In the genomic region with DNA sequence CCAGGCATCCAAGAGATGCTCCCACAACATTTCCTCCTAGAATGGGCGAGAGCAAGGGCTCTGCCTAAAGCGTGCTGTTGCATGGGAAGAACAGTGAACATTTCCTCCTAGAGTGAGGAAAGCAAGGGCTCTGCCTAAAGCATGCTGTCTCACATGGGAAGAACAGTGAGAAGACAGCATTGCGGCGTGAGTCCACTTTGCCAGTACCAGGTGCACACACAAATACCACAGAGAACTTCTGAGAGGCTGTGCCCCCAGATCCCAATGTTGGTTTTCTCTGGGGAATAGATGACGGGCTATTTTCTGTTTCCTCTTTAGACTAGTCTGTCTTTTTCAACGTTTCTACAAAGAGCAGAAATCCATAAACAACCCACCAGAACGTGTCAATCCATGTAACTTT, we compare ENCODE assay signal across 20 cellular contexts.
"Had no signal": no experiment of that assay in that cellular context is flagged by ENCODE, and none has a peak within 500 bp of the region (broad histone marks: within the 10 kb centered on the region; RNA-seq: fewer than 3 reads in every experiment).

No MANE protein-coding gene starts in this region.

- H3K4me2 ChIP-seq: neural progenitor cell, smooth muscle cell had no signal

- ATAC-seq: activated CD8-positive, alpha-beta T cell treated with anti-CD3 and anti-CD28 coated beads for 36 hours; activated T-cell treated with anti-CD3 and anti-CD28 coated beads, Interleukin-2, amount 50 U/mL, for 4 hours; body of pancreas; gastrocnemius medialis; heart right ventricle; left ventricle myocardium superior; right lobe of liver had no signal

- H3K79me2 ChIP-seq: parathyroid adenoma had no signal

- H3K27ac Mint-ChIP-seq: activated CD4-positive, alpha-beta T cell treated with anti-CD3 and anti-CD28 coated beads, Interleukin-2, amount 10 ng/mL, durations not matched to agents 24 days and 14 days; activated CD8-positive, alpha-beta T cell treated with anti-CD3 and anti-CD28 coated beads for 36 hours; activated naive CD4-positive, alpha-beta T cell treated with anti-CD3 and anti-CD28 coated beads for 36 hours; immature natural killer cell; T-helper 2 cell treated with Interferon-gamma antibody and Interleukin-4, amounts not matched to agents 5 μg/mL and 100 μg/mL, for 36 hours had no signal

- H3K27me3 ChIP-seq: body of pancreas, gastrocnemius medialis, heart right ventricle, neural progenitor cell, right lobe of liver had no signal

- H3K4me1 ChIP-seq: gastrocnemius medialis, parathyroid adenoma, right lobe of liver had no signal

- DNase-seq: activated CD4-positive, alpha-beta T cell treated with anti-CD3 and anti-CD28 coated beads, Interleukin-2, amount 10 ng/mL, durations not matched to agents 24 days and 14 days; activated CD4-positive, CD25-positive, alpha-beta regulatory T cell; activated CD8-positive, alpha-beta memory T cell treated with anti-CD3 and anti-CD28 coated beads, Interleukin-2, amount 50 U/mL, for 4 hours; activated CD8-positive, alpha-beta T cell treated with anti-CD3 and anti-CD28 coated beads for 36 hours; activated naive CD4-positive, alpha-beta T cell treated with anti-CD3 and anti-CD28 coated beads for 36 hours; activated T-cell treated with anti-CD3 and anti-CD28 coated beads, Interleukin-2, amount 50 U/mL, for 4 hours; body of pancreas; caudate nucleus; gastrocnemius medialis; heart right ventricle; immature natural killer cell; left ventricle myocardium superior; stimulated activated CD4-positive, alpha-beta T cell treated with anti-CD3 and anti-CD28 coated beads, Interleukin-4, amount 100 ng/mL, for 1 hour had no signal

- H3K9me3 ChIP-seq: body of pancreas, gastrocnemius medialis, right lobe of liver had no signal

- H3K9ac ChIP-seq: neural progenitor cell, parathyroid adenoma had no signal

- H3K4me3 Mint-ChIP-seq: activated CD4-positive, alpha-beta T cell treated with anti-CD3 and anti-CD28 coated beads, Interleukin-2, amount 10 ng/mL, durations not matched to agents 24 days and 14 days; activated CD8-positive, alpha-beta T cell treated with anti-CD3 and anti-CD28 coated beads for 36 hours; activated naive CD4-positive, alpha-beta T cell treated with anti-CD3 and anti-CD28 coated beads for 36 hours; activated T-cell treated with anti-CD3 and anti-CD28 coated beads, Interleukin-2, amount 50 U/mL, for 4 hours; immature natural killer cell; neural progenitor cell; T-helper 2 cell treated with Interferon-gamma antibody and Interleukin-4, amounts not matched to agents 5 μg/mL and 100 μg/mL, for 36 hours had no signal

- H3K4me1 Mint-ChIP-seq: activated CD4-positive, alpha-beta T cell treated with anti-CD3 and anti-CD28 coated beads, Interleukin-2, amount 10 ng/mL, durations not matched to agents 24 days and 14 days; immature natural killer cell had no signal

- H3K27me3 Mint-ChIP-seq: activated CD4-positive, alpha-beta T cell treated with anti-CD3 and anti-CD28 coated beads, Interleukin-2, amount 10 ng/mL, durations not matched to agents 24 days and 14 days; activated CD8-positive, alpha-beta T cell treated with anti-CD3 and anti-CD28 coated beads for 36 hours had no signal

- H3K9me3 Mint-ChIP-seq: activated CD4-positive, alpha-beta T cell treated with anti-CD3 and anti-CD28 coated beads, Interleukin-2, amount 10 ng/mL, durations not matched to agents 24 days and 14 days; activated CD8-positive, alpha-beta T cell treated with anti-CD3 and anti-CD28 coated beads for 36 hours; activated naive CD4-positive, alpha-beta T cell treated with anti-CD3 and anti-CD28 coated beads for 36 hours; activated T-cell treated with anti-CD3 and anti-CD28 coated beads, Interleukin-2, amount 50 U/mL, for 4 hours; immature natural killer cell; T-helper 2 cell treated with Interferon-gamma antibody and Interleukin-4, amounts not matched to agents 5 μg/mL and 100 μg/mL, for 36 hours had no signal

- H3K36me3 ChIP-seq: gastrocnemius medialis, neural progenitor cell, right lobe of liver had no signal

- H3K4me3 ChIP-seq: body of pancreas, gastrocnemius medialis, heart right ventricle, neural progenitor cell, right lobe of liver, smooth muscle cell had no signal

- H3K27ac ChIP-seq: body of pancreas, gastrocnemius medialis, heart right ventricle, neural progenitor cell, parathyroid adenoma, right lobe of liver had no signal

- H2AFZ ChIP-seq: neural progenitor cell, parathyroid adenoma had no signal

- FAIRE-seq: colon, endometrium had no signal
